ENCODE assay signal across 20 cellular contexts in genomic region chr7:64046041-64046389, GRCh38. TPM values are rescaled to one million over a fixed set of nuclear protein-coding genes. Genes with fewer than 3 reads are reported as not detected.
DNase-seq lines count a peak whose midpoint lies in the region; ATAC-seq and TF ChIP-seq lines count a peak whose summit lies in the region.
"Had no signal": no experiment of that assay in that cellular context is flagged by ENCODE, and none has a peak within 500 bp of the region (broad histone marks: within the 10 kb centered on the region; RNA-seq: fewer than 3 reads in every experiment).

No MANE protein-coding gene starts in this region.

- no peaks in the 10 kb centered on the region for H3K36me3 Mint-ChIP-seq in stimulated activated naive CD8-positive, alpha-beta T cell treated with anti-CD3 and anti-CD28 coated beads, Interleukin-15, Interleukin-2, amounts not matched to agents 100 ng/mL and 50 ng/mL, for 24 hours (ENCODE audit: low read depth)
- no peaks in the 10 kb centered on the region for H3K36me3 Mint-ChIP-seq in activated CD4-positive, alpha-beta memory T cell treated with anti-CD3 and anti-CD28 coated beads for 36 hours

- H3K27me3 ChIP-seq in left ventricle myocardium inferior (ENCODE audit: low read depth) (no peaks in the 10 kb centered on the region), sigmoid colon (no peaks in the 10 kb centered on the region)

- H3K4me3 ChIP-seq in left ventricle myocardium inferior = peak overlapping the region; percentile 73
- H3K4me3 ChIP-seq in sigmoid colon = peak overlapping the region; percentile 27 to 67 (median 52)
- H3K4me3 ChIP-seq: GM12878 had no signal

- in situ Hi-C loops in GM13976 (cut with MboI; ENCODE audit: low sequenced_read_pairs, unreplicated experiment) = no loop called here

- CTCF ChIA-PET in activated CD4-positive, alpha-beta memory T cell treated with anti-CD3 and anti-CD28 coated beads for 36 hours (lab: Charles Lee) = no interaction called here

- H3K4me1 ChIP-seq in left ventricle myocardium inferior (peaks cover 15% of the 10 kb centered on the region), sigmoid colon (peaks cover 0 to 8% (median 3%) of the 10 kb centered on the region in 4 donors)

- peak overlapping the region; percentile 61 for H3K4me3 Mint-ChIP-seq in stimulated activated naive CD8-positive, alpha-beta T cell treated with anti-CD3 and anti-CD28 coated beads, Interleukin-15, Interleukin-2, amounts not matched to agents 100 ng/mL and 50 ng/mL, for 24 hours
- no peak overlapping the region for H3K4me3 Mint-ChIP-seq in activated CD4-positive, alpha-beta memory T cell treated with anti-CD3 and anti-CD28 coated beads for 36 hours

- TF ChIP-seq CTCF in left ventricle myocardium inferior (IDR thresholded peaks at IDR 0.05; ENCODE audit: borderline replicate concordance) (no peak), sigmoid colon (IDR thresholded peaks at IDR 0.05) (no peak), GM13976 (IDR thresholded peaks at IDR 0.05; ENCODE audit: borderline replicate concordance, control extremely low read depth, extremely low read depth, insufficient read depth, missing control alignments) (no peak)

- TF ChIP-seq POLR2A in sigmoid colon (IDR thresholded peaks at IDR 0.05) = no peak

- no peak for ATAC-seq in stimulated activated naive CD8-positive, alpha-beta T cell treated with anti-CD3 and anti-CD28 coated beads, Interleukin-15, Interleukin-2, amounts not matched to agents 100 U/mL and 50 U/mL, for 24 hours
- no peak for ATAC-seq in HG03571 (IDR thresholded peaks at IDR 0.05; ENCODE audit: unreplicated experiment)
- ATAC-seq: GM12878, HCT116 had no signal

- intact Hi-C loops in left ventricle myocardium inferior (cut with micrococcal nuclease) (no loop called here), sigmoid colon (cut with DNase I) (no loop called here)
- intact Hi-C loops in activated CD4-positive, alpha-beta memory T cell treated with anti-CD3 and anti-CD28 coated beads for 36 hours (cut with micrococcal nuclease) = no loop called here

- H3K9me3 ChIP-seq in left ventricle myocardium inferior (replicated peaks) (peaks cover 6% of the 10 kb centered on the region), sigmoid colon (no peaks in the 10 kb centered on the region)

- POLR2A ChIA-PET in activated CD4-positive, alpha-beta memory T cell treated with anti-CD3 and anti-CD28 coated beads for 36 hours (lab: Charles Lee) = no interaction called here

- H3K9me3 Mint-ChIP-seq in stimulated activated naive CD8-positive, alpha-beta T cell treated with anti-CD3 and anti-CD28 coated beads, Interleukin-15, Interleukin-2, amounts not matched to agents 100 ng/mL and 50 ng/mL, for 24 hours = peaks cover 17% of the 10 kb centered on the region
- peaks cover 38% of the 10 kb centered on the region for H3K9me3 Mint-ChIP-seq in activated CD4-positive, alpha-beta memory T cell treated with anti-CD3 and anti-CD28 coated beads for 36 hours

- no peak overlapping the region for H3K27ac Mint-ChIP-seq in stimulated activated naive CD8-positive, alpha-beta T cell treated with anti-CD3 and anti-CD28 coated beads, Interleukin-15, Interleukin-2, amounts not matched to agents 100 ng/mL and 50 ng/mL, for 24 hours
- no peak overlapping the region for H3K27ac Mint-ChIP-seq in activated CD4-positive, alpha-beta memory T cell treated with anti-CD3 and anti-CD28 coated beads for 36 hours
- H3K27ac Mint-ChIP-seq: activated naive CD4-positive, alpha-beta T cell treated with anti-CD3 and anti-CD28 coated beads, Interleukin-2, amount 50 U/mL, for 24 hours; progenitor cell of endocrine pancreas had no signal

- H3K36me3 ChIP-seq in left ventricle myocardium inferior = no peaks in the 10 kb centered on the region
- H3K36me3 ChIP-seq in sigmoid colon = no peaks in the 10 kb centered on the region

- no peak for TF ChIP-seq EP300 in sigmoid colon (IDR thresholded peaks at IDR 0.05)

- no peak for DNase-seq in stimulated activated naive CD8-positive, alpha-beta T cell treated with anti-CD3 and anti-CD28 coated beads, Interleukin-15, Interleukin-2, amounts not matched to agents 100 U/mL and 50 U/mL, for 24 hours
- peak; percentile 15 for DNase-seq in left ventricle myocardium inferior
- DNase-seq in sigmoid colon = no peak
- DNase-seq in activated CD4-positive, alpha-beta memory T cell treated with anti-CD3 and anti-CD28 coated beads for 36 hours = no peak
- no peak for DNase-seq in GM13976 (ENCODE audit: low spot score)
- DNase-seq in Kasumi-1 (lab: John Stamatoyannopoulos, UW) = no peak
- DNase-seq: activated CD4-positive, alpha-beta T cell treated with anti-CD3 and anti-CD28 coated beads, Interleukin-2, amount 50 U/mL, for 4 hours; DMS79; NCI-H1930 had no signal

- H3K4me1 Mint-ChIP-seq in stimulated activated naive CD8-positive, alpha-beta T cell treated with anti-CD3 and anti-CD28 coated beads, Interleukin-15, Interleukin-2, amounts not matched to agents 100 ng/mL and 50 ng/mL, for 24 hours (ENCODE audit: low read depth) = no peaks in the 10 kb centered on the region
- no peaks in the 10 kb centered on the region for H3K4me1 Mint-ChIP-seq in activated CD4-positive, alpha-beta memory T cell treated with anti-CD3 and anti-CD28 coated beads for 36 hours (ENCODE audit: low read depth)
- H3K4me1 Mint-ChIP-seq: activated naive CD4-positive, alpha-beta T cell treated with anti-CD3 and anti-CD28 coated beads, Interleukin-2, amount 50 U/mL, for 24 hours had no signal

- H3K27ac ChIP-seq in left ventricle myocardium inferior (replicated peaks) = peak overlapping the region; percentile 87
- H3K27ac ChIP-seq in sigmoid colon = peak overlapping the region; percentile 49 to 86 (median 72)

- WGBS in sigmoid colon, 2 donors = 29 to 38% methylated on average over 12 of the region's 12 CpGs

- H3K27me3 Mint-ChIP-seq in stimulated activated naive CD8-positive, alpha-beta T cell treated with anti-CD3 and anti-CD28 coated beads, Interleukin-15, Interleukin-2, amounts not matched to agents 100 ng/mL and 50 ng/mL, for 24 hours = no peaks in the 10 kb centered on the region
- no peaks in the 10 kb centered on the region for H3K27me3 Mint-ChIP-seq in activated CD4-positive, alpha-beta memory T cell treated with anti-CD3 and anti-CD28 coated beads for 36 hours
- H3K27me3 Mint-ChIP-seq: progenitor cell of endocrine pancreas had no signal

RNA-seq across cellular contexts. Expression of gene ZNF727, which starts 0.8 kb away (rescaled TPM):
- total RNA-seq in left ventricle myocardium inferior (3.1 TPM), sigmoid colon (1 to 10 TPM; 1.8 to 8.6 (median 3.8) TPM)
- polyA plus RNA-seq in sigmoid colon = under 1 TPM in 2 of 3 donors, not detected in 1; 0.06 to 0.60 TPM
- total RNA-seq in activated CD4-positive, alpha-beta memory T cell treated with anti-CD3 and anti-CD28 coated beads for 36 hours = under 1 TPM in 1 of 2 experiments, not detected in 1; 0.21 TPM
- total RNA-seq: GM12878, progenitor cell of endocrine pancreas had no signal
- polyA plus RNA-seq: GM12878 had no signal

RNA-seq across cellular contexts. Expression of gene ZNF722, which starts 47.4 kb away (rescaled TPM):
- total RNA-seq in left ventricle myocardium inferior = not detected
- total RNA-seq in sigmoid colon = not detected
- not detected for polyA plus RNA-seq in sigmoid colon
- total RNA-seq in activated CD4-positive, alpha-beta memory T cell treated with anti-CD3 and anti-CD28 coated beads for 36 hours = not detected
- total RNA-seq: dermis microvascular lymphatic vessel endothelial cell; frontal cortex; GM12878; left cardiac atrium; progenitor cell of endocrine pancreas; T-helper 1 cell treated with Interleukin-12 subunit alpha and Interleukin-12 subunit beta and Interleukin-4 antibody, amounts not matched to agents 30 ng/mL and 1 ng/mL, for 36 hours; ureter had no signal
- polyA plus RNA-seq: GM12878 had no signal
